8 cellular contexts compared by ENCODE assay signal in genomic region chr6:45922728-45923351, GRCh38.
DNase-seq lines count a peak whose midpoint lies in the region; ATAC-seq, FAIRE-seq and TF ChIP-seq lines count a peak whose summit lies in the region.

No MANE protein-coding gene starts in this region.

- DNase-seq in AG08396 (ENCODE audit: low spot score) (peak; percentile 66), GM18507 (ENCODE audit: extremely low spot score, insufficient read length, low read depth) (peak; percentile 17), NCI-H2029 treated with DMSO at 0.1 percent for 48 hours (lab: John Stamatoyannopoulos, UW) (peak; percentile 21), dorsolateral prefrontal cortex (peak; percentile 46 to 82 (median 73)), lung (ENCODE audit: low spot score) (peak; percentile 66)
- DNase-seq in activated CD4-positive, alpha-beta T cell treated with anti-CD3 and anti-CD28 coated beads for 48 hours, result peak; percentile 74
- DNase-seq in stimulated activated CD8-positive, alpha-beta memory T cell treated with anti-CD3 and anti-CD28 coated beads, Interleukin-12 subunit alpha, Interleukin-12 subunit beta, amount 100 ng/mL, for 24 hours (ENCODE audit: extremely low read depth), result peak; percentile 23

- ATAC-seq in lung (ENCODE audit: insufficient read depth, low FRiP score), result peak; percentile 71
- ATAC-seq in HG02840 (IDR thresholded peaks at IDR 0.05; ENCODE audit: low FRiP score, unreplicated experiment), result no peak

- H3K9me3 ChIP-seq in lung (ENCODE audit: control insufficient read depth in 2 of 2, insufficient read depth in 1 of 2, low read length in 1 of 2), result no peaks in the 10 kb centered on the region

- intact Hi-C loops in dorsolateral prefrontal cortex (cut with DNase I), result loop anchor here (2.0 to 10.0 kb wide), 6 partner anchors 208 to 1448 kb away; no protein-coding TSS in a partner anchor

- FAIRE-seq in GM18507 (lab: Jason Lieb, UNC), result peak; percentile 73

- H3K27me3 ChIP-seq in dorsolateral prefrontal cortex, result no peaks in the 10 kb centered on the region
- H3K27me3 ChIP-seq in lung (ENCODE audit: control insufficient read depth, insufficient read depth), result no peaks in the 10 kb centered on the region

- H3K4me3 ChIP-seq in dorsolateral prefrontal cortex, result peak overlapping the region in 1 of 59 donors; percentile 4
- H3K4me3 ChIP-seq in lung, result no peak overlapping the region

- no peak overlapping the region for H3K27ac ChIP-seq in dorsolateral prefrontal cortex
- no peak overlapping the region for H3K27ac ChIP-seq in lung (ENCODE audit: low read depth in 1 of 2, low read length in 1 of 2)

- H3K36me3 ChIP-seq in lung (ENCODE audit: control insufficient read depth in 2 of 2, insufficient read depth in 2 of 2, low read length in 2 of 2), result no peaks in the 10 kb centered on the region

- H3K4me1 ChIP-seq in lung (ENCODE audit: control insufficient read depth in 2 of 2, insufficient read depth in 2 of 2, low read length in 2 of 2), result peaks cover 0 to 6% of the 10 kb centered on the region in 2 donors

- WGBS in lung, 2 donors, result 40 to 51% methylated on average over 11 of the region's 11 CpGs

- TF ChIP-seq CTCF in dorsolateral prefrontal cortex (IDR thresholded peaks at IDR 0.05 in 54 of 56, conservative IDR thresholded peaks at IDR 0.05 in 2 of 56; ENCODE audit: low read depth in 1 of 56, partially characterized antibody in 56 of 56), result peak; percentile 22 to 91 (median 76)
- peak; percentile 53 for TF ChIP-seq CTCF in lung (IDR thresholded peaks at IDR 0.05; ENCODE audit: control extremely low read depth, extremely low read depth)

Comparison
In these comparisons a context has a peak if more than half of its experiments do, and no peak if none do; other contexts are left out.
1. DNase-seq: peak in every context shown above with its lines; median percentile 74 in activated CD4-positive, alpha-beta T cell treated with anti-CD3 and anti-CD28 coated beads for 48 hours; 73 in dorsolateral prefrontal cortex; 66 in AG08396; 66 in lung; 23 in stimulated activated CD8-positive, alpha-beta memory T cell treated with anti-CD3 and anti-CD28 coated beads, Interleukin-12 subunit alpha, Interleukin-12 subunit beta, amount 100 ng/mL, for 24 hours; 21 in NCI-H2029 treated with DMSO at 0.1 percent for 48 hours; 17 in GM18507.